In genomic region chr6:18264338-18265098, GRCh38 we compare ENCODE assay signal across 8 cellular contexts. TPM values are rescaled to one million over a fixed set of nuclear protein-coding genes. Genes with fewer than 3 reads are reported as not detected.
DNase-seq lines count a peak whose midpoint lies in the region; ATAC-seq and TF ChIP-seq lines count a peak whose summit lies in the region.

TSS of gene DEK (minus strand) at chr6:18264530. CDS start at chr6:18263987, 543 bp downstream.

- TF ChIP-seq CTCF in GM12874 (IDR thresholded peaks at IDR 0.05; ENCODE audit: insufficient read depth, low read depth, low read length): peak; percentile 58
- TF ChIP-seq CTCF in heart right ventricle (IDR thresholded peaks at IDR 0.05): peak; percentile 36 to 78 (median 62)
- TF ChIP-seq CTCF in type B pancreatic cell (conservative IDR thresholded peaks at IDR 0.05): peak; percentile 74

- peak; percentile 35 for ATAC-seq in HG02763 (IDR thresholded peaks at IDR 0.05; ENCODE audit: unreplicated experiment)
- peak; percentile 77 to 91 (median 88) for ATAC-seq in heart right ventricle

- H3K27ac Mint-ChIP-seq in type B pancreatic cell: peak within 1 kb of the TSS; percentile 93

- H3K27ac ChIP-seq in adipose tissue (ENCODE audit: low read depth, low read length) (peak within 1 kb of the TSS; percentile 51), heart right ventricle (peak within 1 kb of the TSS; percentile 89 to 98 (median 94))

- peaks cover 0 to 44% (median 37%) of the 10 kb centered on the region in 9 donors for H3K4me1 ChIP-seq in heart right ventricle

- peaks cover 0 to 18% (median 0%) of the 10 kb centered on the region in 9 donors for H3K36me3 ChIP-seq in heart right ventricle

- peaks cover 36% of the 10 kb centered on the region for H3K4me1 Mint-ChIP-seq in type B pancreatic cell (ENCODE audit: unreplicated experiment)

- H3K27me3 Mint-ChIP-seq in type B pancreatic cell: no peaks in the 10 kb centered on the region

- H3K4me3 Mint-ChIP-seq in type B pancreatic cell: peak within 1 kb of the TSS; percentile 94

- no peaks in the 10 kb centered on the region for H3K9me3 ChIP-seq in heart right ventricle

- no peaks in the 10 kb centered on the region for H3K27me3 ChIP-seq in heart right ventricle

- no peaks in the 10 kb centered on the region for H3K9me3 Mint-ChIP-seq in type B pancreatic cell

- DNase-seq in NCI-H1436 (lab: John Stamatoyannopoulos, UW): peak; percentile 89
- peak; percentile 65 to 81 (median 76) for DNase-seq in T-helper 1 cell
- peak; percentile 89 to 90 for DNase-seq in heart right ventricle
- DNase-seq in posterior vena cava (ENCODE audit: low spot score): peak; percentile 95
- DNase-seq in type B pancreatic cell (ENCODE audit: extremely low spot score, unreplicated experiment): peak; percentile 90

- 0 to 2% (median 1%) methylated on average over 46 to 99 of the region's 102 CpGs for WGBS in adipose tissue, 3 donors
- 0 to 1% methylated on average over 98 of the region's 102 CpGs for WGBS in heart right ventricle, 2 donors

- intact Hi-C loops in heart right ventricle (cut with DNase I) (loop anchor here in 6 of 10 donors (5.0 to 10.0 kb wide), 6 partner anchors 52 to 1948 kb away; partner anchors contain the start of genes KDM1B (in 4 of the 6), TPMT (in 4 of the 6), KIF13A (in 1 of the 6) and MBOAT1 (in 1 of the 6)), posterior vena cava (cut with DNase I) (no loop called here)

- peaks cover 29% of the 10 kb centered on the region for H3K36me3 Mint-ChIP-seq in type B pancreatic cell

- peak within 1 kb of the TSS; percentile 74 to 95 (median 90) for H3K4me3 ChIP-seq in heart right ventricle

RNA-seq across cellular contexts. Expression of gene DEK, which starts in this region (rescaled TPM):
- polyA plus RNA-seq in adipose tissue (10 to 100 TPM; 16.1 to 53.3 (median 31.0) TPM), heart right ventricle (10 to 100 TPM; 23.0 to 27.0 TPM)
- total RNA-seq in heart right ventricle (10 to 100 TPM; 38.6 to 78.3 (median 55.6) TPM), posterior vena cava (10 to 100 TPM; 54.6 to 79.3 TPM), type B pancreatic cell (ENCODE audit: low replicate concordance) (84.2 and 124 TPM in 2 replicates)

Comparison
In these comparisons a context has a peak if more than half of its experiments do, and no peak if none do; other contexts are left out.
1. Peak in every context shown above with its lines: DNase-seq, ATAC-seq, H3K4me3 ChIP-seq and H3K27ac ChIP-seq.
2. intact Hi-C loops: an anchor here in heart right ventricle (5.0 to 10.0 kb wide); none called in posterior vena cava.